Comparison of ENCODE assay signal across 11 cellular contexts in the genomic region with DNA sequence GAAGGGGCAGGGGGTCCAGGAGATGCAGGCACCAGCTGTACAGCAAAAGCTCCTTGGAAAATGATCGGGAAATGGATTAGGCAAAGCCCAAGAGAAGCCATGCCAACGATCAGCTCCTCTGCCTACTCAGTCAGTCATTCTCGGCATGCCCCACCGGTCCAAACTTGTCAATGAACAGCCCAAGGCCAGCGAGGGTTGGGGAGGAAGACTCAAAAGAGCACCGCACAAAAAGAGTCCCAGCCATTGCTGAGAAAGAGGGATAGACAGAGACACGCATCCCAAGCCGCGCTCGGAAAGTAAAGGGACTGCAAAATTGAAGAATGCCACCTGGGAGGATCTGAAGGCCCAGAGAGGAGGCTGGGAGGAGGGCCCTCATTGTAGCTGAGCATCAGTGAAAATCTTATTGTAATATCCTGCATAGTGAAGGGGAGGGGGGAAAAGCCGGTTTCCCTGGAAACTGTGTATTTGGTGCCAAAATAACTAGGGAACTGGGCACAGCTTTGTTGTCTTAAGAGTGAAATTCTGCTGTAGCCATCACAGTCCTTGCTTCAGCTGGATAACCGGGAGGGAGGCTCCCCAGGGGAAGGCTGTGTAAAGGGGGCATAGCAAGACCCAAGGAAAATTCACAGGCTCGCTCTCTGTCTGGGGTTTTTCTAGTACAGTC. TPM values are rescaled to one million over a fixed set of nuclear protein-coding genes. Genes with fewer than 3 reads are reported as not detected.
DNase-seq lines count a peak whose midpoint lies in the region; ATAC-seq and TF ChIP-seq lines count a peak whose summit lies in the region.
"Had no signal": no experiment of that assay in that cellular context is flagged by ENCODE, and none has a peak within 500 bp of the region (broad histone marks: within the 10 kb centered on the region; RNA-seq: fewer than 3 reads in every experiment).

No MANE protein-coding gene starts in this region.

- peak overlapping the region; percentile 93 for H3K27ac ChIP-seq in H9 (ENCODE audit: insufficient read length, low read depth, low read length)
- peak overlapping the region; percentile 46 for H3K27ac ChIP-seq in subcutaneous abdominal adipose tissue (ENCODE audit: low read depth, low read length)
- H3K27ac ChIP-seq: KMS-11 had no signal

- peak overlapping the region; percentile 10 for H3T11ph ChIP-seq in H9 (ENCODE audit: low read length)

- WGBS in H9 (ENCODE audit: extremely low coverage, insufficient read length, low lambda C conversion rate) = no CpG with 5 or more reads among the region's 13 CpGs

- H3K27ac Mint-ChIP-seq in H9 = peak overlapping the region; percentile 97 to 100 (median 100)
- H3K27ac Mint-ChIP-seq: activated naive CD8-positive, alpha-beta T cell treated with anti-CD3 and anti-CD28 coated beads, Interleukin-2, amount 10 ng/mL, durations not matched to agents 7 days and 5 days had no signal

- H2BK5ac ChIP-seq in H9 (ENCODE audit: insufficient read length, low read length) = peak overlapping the region; percentile 78

- H2AK5ac ChIP-seq in H9 (ENCODE audit: insufficient read length, low read length) = no peak overlapping the region

- no peaks in the 10 kb centered on the region for H3K27me3 Mint-ChIP-seq in H9 (ENCODE audit: low read depth)
- H3K27me3 Mint-ChIP-seq: activated naive CD8-positive, alpha-beta T cell treated with anti-CD3 and anti-CD28 coated beads, Interleukin-2, amount 10 ng/mL, durations not matched to agents 7 days and 5 days had no signal

- no peak overlapping the region for H3K56ac ChIP-seq in H9 (ENCODE audit: insufficient read length, low read depth, low read length)

- in situ Hi-C loops in astrocyte of the cerebellum (cut with HindIII; ENCODE audit: low sequenced_read_pairs) = loop anchor here (5.0 kb wide), 1 partner anchor 79 kb away; no protein-coding TSS in a partner anchor

- peak overlapping the region; percentile 55 for H3K14ac ChIP-seq in H9 (ENCODE audit: insufficient read depth, low read length)

- H2BK12ac ChIP-seq in H9 (ENCODE audit: insufficient read length, low read depth, low read length) = no peak overlapping the region

- H3K4me1 ChIP-seq in H9 (ENCODE audit: insufficient read depth, low read length) (peaks cover 6% of the 10 kb centered on the region; the same call in 1 of the 2 replicates), subcutaneous abdominal adipose tissue (ENCODE audit: control insufficient read depth in 5 of 5, insufficient read depth in 5 of 5, low read length in 5 of 5) (peaks cover 2 to 46% (median 39%) of the 10 kb centered on the region in 5 donors)

- H2AFZ ChIP-seq in H9 (ENCODE audit: low read length) = no peak overlapping the region

- no peak overlapping the region for H3K23ac ChIP-seq in H9 (ENCODE audit: insufficient read length, low read depth, low read length)

- no peak overlapping the region for H2BK120ac ChIP-seq in H9 (ENCODE audit: low read depth, low read length, poor library complexity, severe bottlenecking)

- H2BK15ac ChIP-seq in H9 (ENCODE audit: low read depth, low read length) = no peak overlapping the region

- H3K36me3 ChIP-seq in subcutaneous abdominal adipose tissue (ENCODE audit: control insufficient read depth in 5 of 5, insufficient read depth in 5 of 5, low read length in 5 of 5) = peaks cover 0 to 21% (median 10%) of the 10 kb centered on the region in 5 donors

- ATAC-seq in HG03039 (IDR thresholded peaks at IDR 0.05; ENCODE audit: unreplicated experiment) (no peak), GM19324 (IDR thresholded peaks at IDR 0.05; ENCODE audit: low FRiP score, unreplicated experiment) (no peak)

- peak overlapping the region; percentile 53 for H3K9ac ChIP-seq in H9 (ENCODE audit: extremely low read depth, insufficient read length, low read length)
- H3K9ac ChIP-seq in subcutaneous abdominal adipose tissue (ENCODE audit: low read length in 5 of 5) = peak overlapping the region in 3 of 5 donors; percentile 3 to 26 (median 9)
- H3K9ac ChIP-seq: KMS-11 had no signal

- no peaks in the 10 kb centered on the region for H3K9me3 Mint-ChIP-seq in H9
- H3K9me3 Mint-ChIP-seq: activated naive CD8-positive, alpha-beta T cell treated with anti-CD3 and anti-CD28 coated beads, Interleukin-2, amount 10 ng/mL, durations not matched to agents 7 days and 5 days had no signal

- peak overlapping the region; percentile 71 for H3K4me2 ChIP-seq in H9 (ENCODE audit: insufficient read depth, insufficient read length, low read length)
- H3K4me2 ChIP-seq: KMS-11 had no signal

- peak overlapping the region; percentile 11 for H3K4me3 ChIP-seq in astrocyte of the cerebellum (ENCODE audit: low read depth, low read length)
- peak overlapping the region; percentile 92 for H3K4me3 ChIP-seq in iPS-11a (ENCODE audit: low read depth, low read length)
- H3K4me3 ChIP-seq in subcutaneous abdominal adipose tissue (ENCODE audit: low read depth in 1 of 5, low read length in 5 of 5) = no peak overlapping the region

- no peak overlapping the region for H4K8ac ChIP-seq in H9 (replicated peaks; ENCODE audit: insufficient read length, low read depth, low read length)

- H4K5ac ChIP-seq in H9 (ENCODE audit: insufficient read length, low read depth, low read length) = no peak overlapping the region

- no peak overlapping the region; the same call in 1 of the 2 replicates for H3K4ac ChIP-seq in H9 (ENCODE audit: low read depth, low read length)

- H3K18ac ChIP-seq in H9 (ENCODE audit: insufficient read length, low read depth, low read length) = no peak overlapping the region

- peaks cover 33 to 52% (median 43%) of the 10 kb centered on the region in 3 experiments for H3K36me3 Mint-ChIP-seq in H9 (ENCODE audit: insufficient read depth in 1 of 3, low read depth in 3 of 3)

- H3K23me2 ChIP-seq in H9 (ENCODE audit: insufficient read length, low read depth, low read length, poor library complexity, severe bottlenecking) = peaks cover 27% of the 10 kb centered on the region

- H3K4me3 Mint-ChIP-seq in H9 = peak overlapping the region; percentile 79 to 98
- H3K4me3 Mint-ChIP-seq: activated naive CD8-positive, alpha-beta T cell treated with anti-CD3 and anti-CD28 coated beads, Interleukin-2, amount 10 ng/mL, durations not matched to agents 7 days and 5 days had no signal

- no peaks in the 10 kb centered on the region for H3K79me1 ChIP-seq in H9 (ENCODE audit: insufficient read depth, low read depth, low read length, poor library complexity, severe bottlenecking)

- H3K79me2 ChIP-seq in H9 (ENCODE audit: insufficient read depth, low read length) = peaks cover 9% of the 10 kb centered on the region; the same call in 1 of the 2 replicates

- no peak for TF ChIP-seq CTCF in H9 (conservative IDR thresholded peaks at IDR 0.05)
- TF ChIP-seq CTCF in astrocyte of the cerebellum (IDR thresholded peaks at IDR 0.05; ENCODE audit: low read depth, low read length, missing control alignments) = no peak

- DNase-seq in H9 = no peak
- no peak for DNase-seq in astrocyte of the cerebellum (ENCODE audit: low read depth)
- no peak for DNase-seq in SK-N-DZ (ENCODE audit: low spot score)
- DNase-seq: activated naive CD8-positive, alpha-beta T cell treated with anti-CD3 and anti-CD28 coated beads, Interleukin-2, amount 10 ng/mL, durations not matched to agents 7 days and 5 days; NCI-H226; SHP77 treated with DMSO at 0.1 percent for 48 hours had no signal

- peaks cover 34% of the 10 kb centered on the region in 2 experiments for H3K4me1 Mint-ChIP-seq in H9

- no peak overlapping the region for H2BK20ac ChIP-seq in H9 (ENCODE audit: low read depth, low read length, poor library complexity, severe bottlenecking)

- H3K9me3 ChIP-seq in H9 (ENCODE audit: control insufficient read depth, low read depth, low read length) (no peaks in the 10 kb centered on the region), subcutaneous abdominal adipose tissue (ENCODE audit: control insufficient read depth in 5 of 5, low read length in 5 of 5) (no peaks in the 10 kb centered on the region)

- H4K20me1 ChIP-seq in H9 (ENCODE audit: control insufficient read depth, insufficient read depth, insufficient read length) = no peaks in the 10 kb centered on the region

- H4K91ac ChIP-seq in H9 (ENCODE audit: insufficient read length, low read depth, low read length) = no peak overlapping the region

- H3K27me3 ChIP-seq in H9 (ENCODE audit: insufficient read depth, low read length) (no peaks in the 10 kb centered on the region), subcutaneous abdominal adipose tissue (ENCODE audit: control insufficient read depth in 5 of 5, insufficient read depth in 4 of 5, low read length in 5 of 5) (no peaks in the 10 kb centered on the region)

RNA-seq across cellular contexts. Expression of gene KDM2B, which starts 4.7 kb away (rescaled TPM):
- total RNA-seq in H9 (2021) = 137 and 143 TPM in 2 replicates
- 62.0 and 69.7 TPM in 2 replicates for polyA plus RNA-seq in SK-N-DZ (2014; cell fraction: cytosol; rRNA removed)
- 63.0 and 94.1 TPM in 2 replicates for polyA plus RNA-seq in SK-N-DZ (2014; cell fraction: nucleus; rRNA removed)

RNA-seq across cellular contexts. Expression of gene ORAI1, which starts 50.2 kb away (rescaled TPM):
- 24.7 and 26.3 TPM in 2 replicates for total RNA-seq in H9 (2021)
- polyA plus RNA-seq in SK-N-DZ (2014; cell fraction: cytosol; rRNA removed) = 10.9 TPM in 2 replicates
- 3.4 and 6.0 TPM in 2 replicates for polyA plus RNA-seq in SK-N-DZ (2014; cell fraction: nucleus; rRNA removed)

Comparison
In these comparisons a context has a peak if more than half of its experiments do, and no peak if none do; other contexts are left out.
1. H3K4me3 ChIP-seq: peak in astrocyte of the cerebellum (single experiment) and iPS-11a (single experiment); none in subcutaneous abdominal adipose tissue (0 of 5).